Comparison of ENCODE assay signal across 8 cellular contexts in the genomic region with DNA sequence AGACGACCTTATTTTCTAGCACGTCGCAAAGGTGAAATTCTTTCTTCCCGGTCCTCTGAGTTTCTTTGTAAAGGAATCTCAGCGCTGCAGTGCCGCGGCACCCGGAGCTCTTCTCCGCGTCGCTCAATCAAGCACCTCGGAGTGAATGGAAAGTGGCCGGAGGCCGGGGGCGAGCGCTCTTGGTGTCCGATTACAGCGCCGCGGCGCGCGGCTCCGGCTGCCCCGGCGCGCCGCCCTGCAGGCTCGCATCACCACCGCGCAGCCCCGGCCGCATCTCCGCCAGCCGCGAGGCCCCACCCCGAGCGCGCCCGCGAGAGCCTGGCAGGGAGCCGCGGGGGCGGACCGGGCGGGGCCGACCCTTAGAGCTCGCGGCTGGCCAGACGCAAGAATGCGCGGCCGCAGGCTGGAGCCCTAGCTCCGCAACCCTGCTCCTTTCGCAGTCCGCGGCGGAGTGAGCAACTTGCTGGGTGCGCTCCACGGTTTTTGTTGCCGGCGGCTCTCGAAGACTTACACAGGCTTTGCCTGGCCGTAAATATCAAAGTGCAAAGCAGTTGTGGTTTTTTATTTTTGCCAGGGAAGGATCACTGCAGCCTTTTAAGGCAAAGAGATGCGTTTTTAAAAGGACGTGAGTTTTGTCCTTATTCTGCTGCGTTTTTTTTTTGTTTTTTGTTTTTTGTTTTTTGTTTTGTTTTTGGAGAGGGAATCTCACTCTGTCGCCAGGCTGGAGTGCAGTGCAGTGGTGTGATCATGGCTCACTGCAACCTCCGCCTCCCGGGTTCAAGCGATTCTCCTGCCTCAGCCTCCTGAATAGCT. TPM values are rescaled to one million over a fixed set of nuclear protein-coding genes. Genes with fewer than 3 reads are reported as not detected.
DNase-seq lines count a peak whose midpoint lies in the region; ATAC-seq and TF ChIP-seq lines count a peak whose summit lies in the region.

A gene (minus strand): TSS at position 143 of the 813 bp plus-strand sequence. CDS start 2,270 bp downstream, outside the sequence.

- ATAC-seq in HG02885 (IDR thresholded peaks at IDR 0.05; ENCODE audit: poor library complexity, unreplicated experiment) (peak; percentile 72), foreskin keratinocyte (peak; percentile 94), natural killer cell (peak; percentile 60 to 95 (median 93)), upper lobe of right lung (peak; percentile 99)
- ATAC-seq in activated T-cell treated with anti-CD3 and anti-CD28 coated beads, Interleukin-2, amount 50 U/mL, for 4 hours = peak; percentile 35 to 43

- peaks cover 48% of the 10 kb centered on the region for H3K4me1 ChIP-seq in foreskin keratinocyte
- H3K4me1 ChIP-seq in upper lobe of right lung = peaks cover 5% of the 10 kb centered on the region

- intact Hi-C loops in natural killer cell (cut with micrococcal nuclease) = no loop called here
- intact Hi-C loops in upper lobe of right lung (cut with DNase I) = no loop called here

- H3K27ac ChIP-seq in foreskin keratinocyte (peak within 1 kb of the TSS; percentile 91), upper lobe of right lung (peak within 1 kb of the TSS; percentile 67)

- H3K9me3 Mint-ChIP-seq in activated CD4-positive, alpha-beta T cell treated with anti-CD3 and anti-CD28 coated beads, Interleukin-2, amount 10 ng/mL, durations not matched to agents 7 days and 5 days = no peaks in the 10 kb centered on the region
- no peaks in the 10 kb centered on the region for H3K9me3 Mint-ChIP-seq in activated T-cell treated with anti-CD3 and anti-CD28 coated beads, Interleukin-2, amount 50 U/mL, for 4 hours
- no peaks in the 10 kb centered on the region for H3K9me3 Mint-ChIP-seq in natural killer cell

- H3K27me3 Mint-ChIP-seq in activated CD4-positive, alpha-beta T cell treated with anti-CD3 and anti-CD28 coated beads, Interleukin-2, amount 10 ng/mL, durations not matched to agents 7 days and 5 days = peaks cover 52% of the 10 kb centered on the region
- H3K27me3 Mint-ChIP-seq in activated T-cell treated with anti-CD3 and anti-CD28 coated beads, Interleukin-2, amount 50 U/mL, for 4 hours (ENCODE audit: low read depth) = peaks cover 28% of the 10 kb centered on the region
- peaks cover 19 to 50% of the 10 kb centered on the region in 2 donors for H3K27me3 Mint-ChIP-seq in natural killer cell (ENCODE audit: low read depth in 2 of 2)

- H3K36me3 ChIP-seq in upper lobe of right lung = no peaks in the 10 kb centered on the region

- peak; percentile 7 for DNase-seq in activated CD4-positive, alpha-beta T cell treated with anti-CD3 and anti-CD28 coated beads, Interleukin-2, amount 10 ng/mL, durations not matched to agents 7 days and 5 days
- DNase-seq in activated CD4-positive, alpha-beta T cell treated with anti-CD3 and anti-CD28 coated beads for 4 hours = no peak
- peak; percentile 74 for DNase-seq in NCI-H2171 treated with DMSO at 0.1 percent for 48 hours (lab: John Stamatoyannopoulos, UW)
- DNase-seq in activated T-cell treated with anti-CD3 and anti-CD28 coated beads, Interleukin-2, amount 50 U/mL, for 4 hours = no peak
- DNase-seq in foreskin keratinocyte = peak in 1 of 2 donors; percentile 85
- DNase-seq in natural killer cell = peak; percentile 16
- peak; percentile 95 for DNase-seq in upper lobe of right lung

- TF ChIP-seq CTCF in foreskin keratinocyte (conservative IDR thresholded peaks at IDR 0.05) (peak; percentile 41), natural killer cell (IDR thresholded peaks at IDR 0.05) (no peak), upper lobe of right lung (IDR thresholded peaks at IDR 0.05) (no peak)

- no peaks in the 10 kb centered on the region for H3K27me3 ChIP-seq in foreskin keratinocyte
- no peaks in the 10 kb centered on the region for H3K27me3 ChIP-seq in upper lobe of right lung

- H3K4me1 Mint-ChIP-seq in activated CD4-positive, alpha-beta T cell treated with anti-CD3 and anti-CD28 coated beads, Interleukin-2, amount 10 ng/mL, durations not matched to agents 7 days and 5 days = peaks cover 7% of the 10 kb centered on the region
- H3K4me1 Mint-ChIP-seq in activated T-cell treated with anti-CD3 and anti-CD28 coated beads, Interleukin-2, amount 50 U/mL, for 4 hours (ENCODE audit: low read depth) = peaks cover 3% of the 10 kb centered on the region
- H3K4me1 Mint-ChIP-seq in natural killer cell = peaks cover 4 to 8% of the 10 kb centered on the region in 2 donors

- no peaks in the 10 kb centered on the region for H3K36me3 Mint-ChIP-seq in activated CD4-positive, alpha-beta T cell treated with anti-CD3 and anti-CD28 coated beads, Interleukin-2, amount 10 ng/mL, durations not matched to agents 7 days and 5 days (ENCODE audit: low read depth)
- H3K36me3 Mint-ChIP-seq in activated T-cell treated with anti-CD3 and anti-CD28 coated beads, Interleukin-2, amount 50 U/mL, for 4 hours (ENCODE audit: insufficient read depth) = no peaks in the 10 kb centered on the region
- no peaks in the 10 kb centered on the region for H3K36me3 Mint-ChIP-seq in natural killer cell

- POLR2A ChIA-PET in activated CD4-positive, alpha-beta T cell treated with anti-CD3 and anti-CD28 coated beads, Interleukin-2, amount 10 ng/mL, durations not matched to agents 7 days and 5 days (lab: Charles Lee) = no interaction called here

- H3K27ac Mint-ChIP-seq in activated CD4-positive, alpha-beta T cell treated with anti-CD3 and anti-CD28 coated beads, Interleukin-2, amount 10 ng/mL, durations not matched to agents 7 days and 5 days = no peak within 1 kb of the TSS
- no peak within 1 kb of the TSS for H3K27ac Mint-ChIP-seq in natural killer cell

- H3K9me3 ChIP-seq in upper lobe of right lung = no peaks in the 10 kb centered on the region

- peak within 1 kb of the TSS; percentile 62 for H3K4me3 ChIP-seq in upper lobe of right lung

- CTCF ChIA-PET in activated CD4-positive, alpha-beta T cell treated with anti-CD3 and anti-CD28 coated beads, Interleukin-2, amount 10 ng/mL, durations not matched to agents 7 days and 5 days (lab: Charles Lee) = interaction anchor here (1.0 kb wide), 1 partner anchor 9 kb away, joined by 4 read pairs; no protein-coding TSS in a partner anchor

- peak within 1 kb of the TSS; percentile 17 for H3K4me3 Mint-ChIP-seq in activated CD4-positive, alpha-beta T cell treated with anti-CD3 and anti-CD28 coated beads, Interleukin-2, amount 10 ng/mL, durations not matched to agents 7 days and 5 days
- H3K4me3 Mint-ChIP-seq in activated T-cell treated with anti-CD3 and anti-CD28 coated beads, Interleukin-2, amount 50 U/mL, for 4 hours = no peak within 1 kb of the TSS
- H3K4me3 Mint-ChIP-seq in natural killer cell = peak within 1 kb of the TSS; percentile 57

RNA-seq across cellular contexts. Expression of the gene that starts here (rescaled TPM):
- total RNA-seq in activated CD4-positive, alpha-beta T cell treated with anti-CD3 and anti-CD28 coated beads, Interleukin-2, amount 10 ng/mL, durations not matched to agents 7 days and 5 days = not detected
- total RNA-seq in activated T-cell treated with anti-CD3 and anti-CD28 coated beads, Interleukin-2, amount 50 U/mL, for 4 hours = under 1 TPM; 0.11 to 0.16 (median 0.13) TPM
- total RNA-seq in foreskin keratinocyte (99.5 and 150 TPM in 2 replicates), natural killer cell (10 to 100 TPM in 1 of 3 donors, under 1 TPM in 2; 0.41 to 12.2 (median 0.94) TPM), upper lobe of right lung (37.2 TPM)
- 16.2 and 21.2 TPM in 2 replicates for polyA plus RNA-seq in foreskin keratinocyte

Comparison
In these comparisons a context has a peak if more than half of its experiments do, and no peak if none do; other contexts are left out.
1. Peak in DNase-seq in activated CD4-positive, alpha-beta T cell treated with anti-CD3 and anti-CD28 coated beads, Interleukin-2, amount 10 ng/mL, durations not matched to agents 7 days and 5 days; RNA of the gene not detected or under 1 TPM.
2. Peak in ATAC-seq in activated T-cell treated with anti-CD3 and anti-CD28 coated beads, Interleukin-2, amount 50 U/mL, for 4 hours; RNA of the gene not detected or under 1 TPM.
3. DNase-seq: peak in NCI-H2171 treated with DMSO at 0.1 percent for 48 hours (single experiment), natural killer cell (single experiment) and upper lobe of right lung (single experiment); none in activated CD4-positive, alpha-beta T cell treated with anti-CD3 and anti-CD28 coated beads for 4 hours (0 of 2) and activated T-cell treated with anti-CD3 and anti-CD28 coated beads, Interleukin-2, amount 50 U/mL, for 4 hours (single experiment).
4. ATAC-seq: peak in every context shown above with its lines; median percentile 99 in upper lobe of right lung; 94 in foreskin keratinocyte; 93 in natural killer cell; 72 in HG02885; 39 in activated T-cell treated with anti-CD3 and anti-CD28 coated beads, Interleukin-2, amount 50 U/mL, for 4 hours.